ENCODE assay signal across 1 cellular context in the genomic region with DNA sequence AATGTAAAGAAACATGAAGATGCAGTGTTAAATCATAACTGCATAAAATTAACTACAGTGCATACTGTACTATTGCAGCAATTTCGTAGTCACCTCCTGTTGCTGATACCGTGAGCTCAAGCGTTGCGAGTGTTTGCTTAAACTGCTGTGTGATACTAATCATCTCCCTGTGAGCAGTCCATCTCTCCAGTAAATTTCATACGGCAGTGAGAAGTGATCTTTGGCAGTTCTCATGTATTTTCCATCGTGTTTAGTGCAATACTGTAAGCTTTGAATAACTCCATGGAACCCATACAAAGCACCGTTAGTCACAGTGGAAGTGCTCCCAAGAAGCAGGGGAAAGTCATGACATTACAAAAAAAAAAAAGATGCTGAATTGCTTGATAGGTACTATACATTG.
A peak's percentile ranks its signal among the peaks of the same experiment; 100 is the strongest.
TF ChIP-seq lines count a peak whose summit lies in the region.

No MANE protein-coding gene starts in this region.

TF ChIP-seq in K562, 482 proteins besides CTCF, POLR2A, EP300 and RAD21 (continued from another document):
- TF ChIP-seq, protein P1, sequence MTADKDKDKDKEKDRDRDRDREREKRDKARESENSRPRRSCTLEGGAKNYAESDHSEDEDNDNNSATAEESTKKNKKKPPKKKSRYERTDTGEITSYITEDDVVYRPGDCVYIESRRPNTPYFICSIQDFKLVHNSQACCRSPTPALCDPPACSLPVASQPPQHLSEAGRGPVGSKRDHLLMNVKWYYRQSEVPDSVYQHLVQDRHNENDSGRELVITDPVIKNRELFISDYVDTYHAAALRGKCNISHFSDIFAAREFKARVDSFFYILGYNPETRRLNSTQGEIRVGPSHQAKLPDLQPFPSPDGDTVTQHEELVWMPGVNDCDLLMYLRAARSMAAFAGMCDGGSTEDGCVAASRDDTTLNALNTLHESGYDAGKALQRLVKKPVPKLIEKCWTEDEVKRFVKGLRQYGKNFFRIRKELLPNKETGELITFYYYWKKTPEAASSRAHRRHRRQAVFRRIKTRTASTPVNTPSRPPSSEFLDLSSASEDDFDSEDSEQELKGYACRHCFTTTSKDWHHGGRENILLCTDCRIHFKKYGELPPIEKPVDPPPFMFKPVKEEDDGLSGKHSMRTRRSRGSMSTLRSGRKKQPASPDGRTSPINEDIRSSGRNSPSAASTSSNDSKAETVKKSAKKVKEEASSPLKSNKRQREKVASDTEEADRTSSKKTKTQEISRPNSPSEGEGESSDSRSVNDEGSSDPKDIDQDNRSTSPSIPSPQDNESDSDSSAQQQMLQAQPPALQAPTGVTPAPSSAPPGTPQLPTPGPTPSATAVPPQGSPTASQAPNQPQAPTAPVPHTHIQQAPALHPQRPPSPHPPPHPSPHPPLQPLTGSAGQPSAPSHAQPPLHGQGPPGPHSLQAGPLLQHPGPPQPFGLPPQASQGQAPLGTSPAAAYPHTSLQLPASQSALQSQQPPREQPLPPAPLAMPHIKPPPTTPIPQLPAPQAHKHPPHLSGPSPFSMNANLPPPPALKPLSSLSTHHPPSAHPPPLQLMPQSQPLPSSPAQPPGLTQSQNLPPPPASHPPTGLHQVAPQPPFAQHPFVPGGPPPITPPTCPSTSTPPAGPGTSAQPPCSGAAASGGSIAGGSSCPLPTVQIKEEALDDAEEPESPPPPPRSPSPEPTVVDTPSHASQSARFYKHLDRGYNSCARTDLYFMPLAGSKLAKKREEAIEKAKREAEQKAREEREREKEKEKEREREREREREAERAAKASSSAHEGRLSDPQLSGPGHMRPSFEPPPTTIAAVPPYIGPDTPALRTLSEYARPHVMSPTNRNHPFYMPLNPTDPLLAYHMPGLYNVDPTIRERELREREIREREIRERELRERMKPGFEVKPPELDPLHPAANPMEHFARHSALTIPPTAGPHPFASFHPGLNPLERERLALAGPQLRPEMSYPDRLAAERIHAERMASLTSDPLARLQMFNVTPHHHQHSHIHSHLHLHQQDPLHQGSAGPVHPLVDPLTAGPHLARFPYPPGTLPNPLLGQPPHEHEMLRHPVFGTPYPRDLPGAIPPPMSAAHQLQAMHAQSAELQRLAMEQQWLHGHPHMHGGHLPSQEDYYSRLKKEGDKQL (CRISPR knock-in tag; IDR thresholded peaks at IDR 0.05; ENCODE audit: borderline replicate concordance) = no peak
- TF ChIP-seq SNRNP70 (optimal IDR thresholded peaks at IDR 0.05; ENCODE audit: low read depth, low read length) = no peak
- no peak for TF ChIP-seq ZNF436 (CRISPR knock-in tag; IDR thresholded peaks at IDR 0.05)
- TF ChIP-seq KDM4B (IDR thresholded peaks at IDR 0.05; ENCODE audit: borderline replicate concordance in 2 of 2, low read depth in 1 of 2) = no peak
- no peak for TF ChIP-seq MCM3 (IDR thresholded peaks at IDR 0.05)
- no peak for TF ChIP-seq ETV5 (CRISPR knock-in tag; IDR thresholded peaks at IDR 0.05; ENCODE audit: low read depth)
- TF ChIP-seq ZNF316 (IDR thresholded peaks at IDR 0.05) = 0 out of 2 replicates have a peak, but pooled peaks have one; percentile 18
- no peak for TF ChIP-seq ZNF79 (CRISPR knock-in tag; IDR thresholded peaks at IDR 0.05; ENCODE audit: low read depth)
- TF ChIP-seq, protein P2, sequence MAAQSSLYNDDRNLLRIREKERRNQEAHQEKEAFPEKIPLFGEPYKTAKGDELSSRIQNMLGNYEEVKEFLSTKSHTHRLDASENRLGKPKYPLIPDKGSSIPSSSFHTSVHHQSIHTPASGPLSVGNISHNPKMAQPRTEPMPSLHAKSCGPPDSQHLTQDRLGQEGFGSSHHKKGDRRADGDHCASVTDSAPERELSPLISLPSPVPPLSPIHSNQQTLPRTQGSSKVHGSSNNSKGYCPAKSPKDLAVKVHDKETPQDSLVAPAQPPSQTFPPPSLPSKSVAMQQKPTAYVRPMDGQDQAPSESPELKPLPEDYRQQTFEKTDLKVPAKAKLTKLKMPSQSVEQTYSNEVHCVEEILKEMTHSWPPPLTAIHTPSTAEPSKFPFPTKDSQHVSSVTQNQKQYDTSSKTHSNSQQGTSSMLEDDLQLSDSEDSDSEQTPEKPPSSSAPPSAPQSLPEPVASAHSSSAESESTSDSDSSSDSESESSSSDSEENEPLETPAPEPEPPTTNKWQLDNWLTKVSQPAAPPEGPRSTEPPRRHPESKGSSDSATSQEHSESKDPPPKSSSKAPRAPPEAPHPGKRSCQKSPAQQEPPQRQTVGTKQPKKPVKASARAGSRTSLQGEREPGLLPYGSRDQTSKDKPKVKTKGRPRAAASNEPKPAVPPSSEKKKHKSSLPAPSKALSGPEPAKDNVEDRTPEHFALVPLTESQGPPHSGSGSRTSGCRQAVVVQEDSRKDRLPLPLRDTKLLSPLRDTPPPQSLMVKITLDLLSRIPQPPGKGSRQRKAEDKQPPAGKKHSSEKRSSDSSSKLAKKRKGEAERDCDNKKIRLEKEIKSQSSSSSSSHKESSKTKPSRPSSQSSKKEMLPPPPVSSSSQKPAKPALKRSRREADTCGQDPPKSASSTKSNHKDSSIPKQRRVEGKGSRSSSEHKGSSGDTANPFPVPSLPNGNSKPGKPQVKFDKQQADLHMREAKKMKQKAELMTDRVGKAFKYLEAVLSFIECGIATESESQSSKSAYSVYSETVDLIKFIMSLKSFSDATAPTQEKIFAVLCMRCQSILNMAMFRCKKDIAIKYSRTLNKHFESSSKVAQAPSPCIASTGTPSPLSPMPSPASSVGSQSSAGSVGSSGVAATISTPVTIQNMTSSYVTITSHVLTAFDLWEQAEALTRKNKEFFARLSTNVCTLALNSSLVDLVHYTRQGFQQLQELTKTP (IDR thresholded peaks at IDR 0.05; ENCODE audit: low read depth in 1 of 2, partially characterized antibody in 2 of 2) = no peak
- TF ChIP-seq PHB (CRISPR knock-in tag; IDR thresholded peaks at IDR 0.05) = no peak
- no peak for TF ChIP-seq CSDE1 (IDR thresholded peaks at IDR 0.05)
- no peak for TF ChIP-seq SAFB (IDR thresholded peaks at IDR 0.05; ENCODE audit: borderline replicate concordance, low read depth, low read length)
- no peak for TF ChIP-seq ZNF780A (CRISPR knock-in tag; IDR thresholded peaks at IDR 0.05)
